Comparison of ENCODE assay signal across 9 cellular contexts in genomic region chr1:206002833-206003532, GRCh38. TPM values are rescaled to one million over a fixed set of nuclear protein-coding genes. Genes with fewer than 3 reads are reported as not detected.
DNase-seq lines count a peak whose midpoint lies in the region; ATAC-seq, FAIRE-seq and TF ChIP-seq lines count a peak whose summit lies in the region.
"Had no signal": no experiment of that assay in that cellular context is flagged by ENCODE, and none has a peak within 500 bp of the region (broad histone marks: within the 10 kb centered on the region; RNA-seq: fewer than 3 reads in every experiment).

Gene RAB7B (minus strand): TSS chr1:206003395. CDS start chr1:205994135, 9,260 bp downstream.

- no TSS peak for BruUV-seq in endothelial cell of umbilical vein (replicated peaks; lab: Mats Ljungman, UMichigan)

- TF ChIP-seq POLR2A in endothelial cell of umbilical vein (IDR thresholded peaks at IDR 0.05; ENCODE audit: low read depth, low read length), result no peak

- peaks cover 42% of the 10 kb centered on the region for H3K4me1 Mint-ChIP-seq in stimulated activated naive CD8-positive, alpha-beta T cell treated with anti-CD3 and anti-CD28 coated beads, Interleukin-15, Interleukin-2, amounts not matched to agents 100 ng/mL and 50 ng/mL, for 24 hours (ENCODE audit: low read depth)
- peaks cover 27% of the 10 kb centered on the region for H3K4me1 Mint-ChIP-seq in stimulated activated naive CD8-positive, alpha-beta T cell treated with anti-CD3 and anti-CD28 coated beads, Interleukin-15, amount 100 ng/mL, for 72 hours

- intact Hi-C loops in endothelial cell of umbilical vein (cut with micrococcal nuclease), result no loop called here

- peak within 1 kb of the TSS; percentile 17 for H2AFZ ChIP-seq in endothelial cell of umbilical vein (ENCODE audit: low read depth, low read length)

- no peak for ATAC-seq in stimulated activated naive CD8-positive, alpha-beta T cell treated with anti-CD3 and anti-CD28 coated beads, Interleukin-15, amount 100 ng/mL, for 72 hours

- H3K27me3 Mint-ChIP-seq in stimulated activated naive CD8-positive, alpha-beta T cell treated with anti-CD3 and anti-CD28 coated beads, Interleukin-15, Interleukin-2, amounts not matched to agents 100 ng/mL and 50 ng/mL, for 24 hours, result peaks cover 9% of the 10 kb centered on the region
- H3K27me3 Mint-ChIP-seq in stimulated activated naive CD8-positive, alpha-beta T cell treated with anti-CD3 and anti-CD28 coated beads, Interleukin-15, amount 100 ng/mL, for 72 hours, result peaks cover 11% of the 10 kb centered on the region

- peak within 1 kb of the TSS; percentile 0 for H3K27ac Mint-ChIP-seq in stimulated activated naive CD8-positive, alpha-beta T cell treated with anti-CD3 and anti-CD28 coated beads, Interleukin-15, Interleukin-2, amounts not matched to agents 100 ng/mL and 50 ng/mL, for 24 hours
- H3K27ac Mint-ChIP-seq in stimulated activated naive CD8-positive, alpha-beta T cell treated with anti-CD3 and anti-CD28 coated beads, Interleukin-15, amount 100 ng/mL, for 72 hours, result peak within 1 kb of the TSS in 1 of 2 donors; percentile 12

- TF ChIP-seq CTCF in endothelial cell of umbilical vein (IDR thresholded peaks at IDR 0.05; ENCODE audit: extremely low read depth in 1 of 2, insufficient read depth in 1 of 2, low read depth in 1 of 2, low read length in 2 of 2), result no peak

- POLR2A ChIA-PET in endothelial cell of umbilical vein (lab: Charles Lee), result no interaction called here

- H3K4me2 ChIP-seq in endothelial cell of umbilical vein (ENCODE audit: insufficient read depth, low read length), result no peak within 1 kb of the TSS

- H3K9me3 ChIP-seq in endothelial cell of umbilical vein (replicated peaks; ENCODE audit: control insufficient read depth, insufficient read depth, low read length), result no peaks in the 10 kb centered on the region
- no peaks in the 10 kb centered on the region for H3K9me3 ChIP-seq in mucosa of rectum (ENCODE audit: control insufficient read depth in 2 of 2, low read length in 2 of 2)

- no peaks in the 10 kb centered on the region for H3K36me3 ChIP-seq in endothelial cell of umbilical vein (ENCODE audit: control insufficient read depth in 2 of 2, extremely low read depth in 1 of 2, insufficient read depth in 2 of 2, low read length in 2 of 2)
- H3K36me3 ChIP-seq in mucosa of rectum (ENCODE audit: control insufficient read depth in 2 of 2, insufficient read depth in 2 of 2, low read length in 2 of 2), result no peaks in the 10 kb centered on the region

- no peak within 1 kb of the TSS for H3K4me3 Mint-ChIP-seq in stimulated activated naive CD8-positive, alpha-beta T cell treated with anti-CD3 and anti-CD28 coated beads, Interleukin-15, Interleukin-2, amounts not matched to agents 100 ng/mL and 50 ng/mL, for 24 hours
- H3K4me3 Mint-ChIP-seq in stimulated activated naive CD8-positive, alpha-beta T cell treated with anti-CD3 and anti-CD28 coated beads, Interleukin-15, amount 100 ng/mL, for 72 hours, result no peak within 1 kb of the TSS

- no peaks in the 10 kb centered on the region for H3K9me3 Mint-ChIP-seq in stimulated activated naive CD8-positive, alpha-beta T cell treated with anti-CD3 and anti-CD28 coated beads, Interleukin-15, Interleukin-2, amounts not matched to agents 100 ng/mL and 50 ng/mL, for 24 hours
- H3K9me3 Mint-ChIP-seq in stimulated activated naive CD8-positive, alpha-beta T cell treated with anti-CD3 and anti-CD28 coated beads, Interleukin-15, amount 100 ng/mL, for 72 hours, result no peaks in the 10 kb centered on the region

- H3K4me1 ChIP-seq in endothelial cell of umbilical vein (ENCODE audit: control insufficient read depth, extremely low read depth, insufficient read depth, low read length) (peaks cover 2% of the 10 kb centered on the region), mucosa of rectum (ENCODE audit: control insufficient read depth in 2 of 2, insufficient read depth in 2 of 2, low read length in 2 of 2) (peaks cover 0 to 4% of the 10 kb centered on the region in 2 donors)

- no peaks in the 10 kb centered on the region for H3K79me2 ChIP-seq in endothelial cell of umbilical vein (ENCODE audit: control insufficient read depth, insufficient read depth, low read length)

- H4K20me1 ChIP-seq in endothelial cell of umbilical vein (replicated peaks; ENCODE audit: control insufficient read depth, extremely low read depth, insufficient read depth, low read length), result no peaks in the 10 kb centered on the region

- H3K9me1 ChIP-seq in endothelial cell of umbilical vein (replicated peaks; ENCODE audit: control insufficient read depth, extremely low read depth, insufficient read depth, low read length), result no peaks in the 10 kb centered on the region

- H3K27me3 ChIP-seq in endothelial cell of umbilical vein (ENCODE audit: control insufficient read depth in 2 of 2, insufficient read depth in 2 of 2, low read length in 2 of 2) (no peaks in the 10 kb centered on the region), mucosa of rectum (ENCODE audit: control insufficient read depth in 2 of 2, insufficient read depth in 2 of 2, low read length in 2 of 2) (no peaks in the 10 kb centered on the region)

- H3K27ac ChIP-seq in endothelial cell of umbilical vein (ENCODE audit: insufficient read depth, low read depth, low read length), result no peak within 1 kb of the TSS
- peak within 1 kb of the TSS; percentile 50 to 72 for H3K27ac ChIP-seq in mucosa of rectum (ENCODE audit: low read depth in 2 of 2, low read length in 2 of 2)

- FAIRE-seq in endothelial cell of umbilical vein (lab: Jason Lieb, UNC), result no peak

- no peak for DNase-seq in stimulated activated naive CD8-positive, alpha-beta T cell treated with anti-CD3 and anti-CD28 coated beads, Interleukin-15, amount 100 ng/mL, for 72 hours
- DNase-seq in endothelial cell of umbilical vein (ENCODE audit: low read depth, low spot score), result no peak
- no peak for DNase-seq in NCI-H2029 treated with DMSO at 0.1 percent for 48 hours (lab: John Stamatoyannopoulos, UW)
- DNase-seq in NCI-H748 (lab: John Stamatoyannopoulos, UW; ENCODE audit: unreplicated experiment), result no peak
- DNase-seq in NCI-H187 (lab: John Stamatoyannopoulos, UW), result no peak
- no peak for DNase-seq in NCI-H446 (lab: John Stamatoyannopoulos, UW)

- CTCF ChIA-PET in endothelial cell of umbilical vein (lab: Charles Lee), result interaction anchor here (0.7 to 1.5 kb wide), 4 partner anchors 19 to 104 kb away, joined by 3 to 8 read pairs (median 5); no protein-coding TSS in a partner anchor

- dilution Hi-C loops in endothelial cell of umbilical vein (cut with MboI; ENCODE audit: extremely low pct_ligation_motif_present, low sequenced_read_pairs), result no loop called here

- H3K9ac ChIP-seq in endothelial cell of umbilical vein (replicated peaks; ENCODE audit: extremely low read depth, insufficient read depth, low read length), result no peak within 1 kb of the TSS
- H3K9ac ChIP-seq in mucosa of rectum (ENCODE audit: low read depth in 1 of 2, low read length in 2 of 2), result peak within 1 kb of the TSS; percentile 15 to 41

- no peaks in the 10 kb centered on the region for H3K36me3 Mint-ChIP-seq in stimulated activated naive CD8-positive, alpha-beta T cell treated with anti-CD3 and anti-CD28 coated beads, Interleukin-15, Interleukin-2, amounts not matched to agents 100 ng/mL and 50 ng/mL, for 24 hours (ENCODE audit: low read depth)

- H3K4me3 ChIP-seq in endothelial cell of umbilical vein (replicated peaks in 1 of 3; ENCODE audit: insufficient read depth in 1 of 3, low read depth in 1 of 3, low read length in 3 of 3), result no peak within 1 kb of the TSS
- peak within 1 kb of the TSS in 1 of 2 donors; percentile 58 for H3K4me3 ChIP-seq in mucosa of rectum (ENCODE audit: low read length in 2 of 2)

TF ChIP-seq in endothelial cell of umbilical vein, 7 proteins besides CTCF, POLR2A, EP300 and RAD21:
- no peak for TF ChIP-seq FOS (IDR thresholded peaks at IDR 0.05; ENCODE audit: borderline replicate concordance, insufficient read depth, low read length)
- no peak for TF ChIP-seq MYC (IDR thresholded peaks at IDR 0.05; ENCODE audit: low read depth, low read length)
- TF ChIP-seq GATA2 (IDR thresholded peaks at IDR 0.05; ENCODE audit: insufficient read depth, insufficient read length, low read depth, low read length), result no peak
- TF ChIP-seq POLR2AphosphoS5 (IDR thresholded peaks at IDR 0.05; ENCODE audit: insufficient read depth, low read depth, low read length), result no peak
- no peak for TF ChIP-seq EZH2 (IDR thresholded peaks at IDR 0.05; ENCODE audit: borderline replicate concordance, low read depth, low read length, severe bottlenecking)
- no peak for TF ChIP-seq JUN (IDR thresholded peaks at IDR 0.05; ENCODE audit: borderline replicate concordance, insufficient read depth, insufficient read length, low read depth)
- TF ChIP-seq MAX (IDR thresholded peaks at IDR 0.05; ENCODE audit: insufficient read depth, insufficient read length), result no peak
TF ChIP-seq in endothelial cell of umbilical vein: peak in this region for 0.

RNA-seq across cellular contexts. Expression of gene RAB7B, which starts in this region (rescaled TPM):
- not detected in 2 replicates for total RNA-seq in endothelial cell of umbilical vein
- 0.15 and 0.51 TPM in 2 replicates for polyA plus RNA-seq in endothelial cell of umbilical vein
- polyA plus RNA-seq in endothelial cell of umbilical vein (2011; cell fraction: cytosol; rRNA removed), result 0.08 and 0.09 TPM in 2 replicates
- polyA plus RNA-seq in endothelial cell of umbilical vein (2011; cell fraction: nucleus; rRNA removed), result 0.16 and 0.31 TPM in 2 replicates
- polyA plus RNA-seq in endothelial cell of umbilical vein (2012), result 0.16 TPM in 1 of 2 replicates, not detected in the other
- polyA minus RNA-seq in endothelial cell of umbilical vein, result 0.19 TPM in 1 of 2 replicates, not detected in the other
- polyA minus RNA-seq in endothelial cell of umbilical vein (2011; cell fraction: cytosol; rRNA and poly(A)+ RNA removed), result not detected
- not detected in 2 replicates for polyA minus RNA-seq in endothelial cell of umbilical vein (2011; cell fraction: nucleus; rRNA and poly(A)+ RNA removed)
- total RNA-seq: glomerular endothelial cell had no signal
